ENCODE assay signal across 1 cellular context in genomic region chr1:228488107-228488817, GRCh38.
TF ChIP-seq lines count a peak whose summit lies in the region.

No MANE protein-coding gene starts in this region.

TF ChIP-seq in HepG2, 621 proteins besides CTCF, POLR2A, EP300 and RAD21 (continued from another document):
- TF ChIP-seq ZBTB43 (CRISPR knock-in tag; conservative IDR thresholded peaks at IDR 0.05) (no peak), ZNF101 (CRISPR knock-in tag; IDR thresholded peaks at IDR 0.05; ENCODE audit: borderline replicate concordance, low read depth) (no peak), THAP9 (CRISPR knock-in tag; IDR thresholded peaks at IDR 0.05; ENCODE audit: borderline replicate concordance) (peak; percentile 30; the same call in 1 of the 2 replicates), UBTF (CRISPR knock-in tag; IDR thresholded peaks at IDR 0.05) (peak; percentile 25; the same call in 1 of the 2 replicates), TOPORS (CRISPR knock-in tag; IDR thresholded peaks at IDR 0.05) (no peak), KLF15 (CRISPR knock-in tag; IDR thresholded peaks at IDR 0.05; ENCODE audit: borderline replicate concordance) (no peak), KDM2A (CRISPR knock-in tag; IDR thresholded peaks at IDR 0.05; ENCODE audit: borderline replicate concordance, low read depth) (no peak), ZIK1 (CRISPR knock-in tag; IDR thresholded peaks at IDR 0.05; ENCODE audit: borderline replicate concordance, low read depth) (no peak), KLF11 (CRISPR knock-in tag; IDR thresholded peaks at IDR 0.05) (no peak), ZNF30 (CRISPR knock-in tag; IDR thresholded peaks at IDR 0.05) (no peak), ZFP1 (CRISPR knock-in tag; IDR thresholded peaks at IDR 0.05) (no peak), ATF2 (CRISPR knock-in tag; IDR thresholded peaks at IDR 0.05) (no peak), ZNF180 (CRISPR knock-in tag; IDR thresholded peaks at IDR 0.05; ENCODE audit: borderline replicate concordance, low read depth) (no peak), ZUFSP (CRISPR knock-in tag; IDR thresholded peaks at IDR 0.05; ENCODE audit: borderline replicate concordance) (no peak), IKZF4 (CRISPR knock-in tag; IDR thresholded peaks at IDR 0.05; ENCODE audit: borderline replicate concordance, low read depth, not compliant biosample characterization) (no peak), ARID4A (CRISPR knock-in tag; IDR thresholded peaks at IDR 0.05; ENCODE audit: borderline replicate concordance) (peak; percentile 37; the same call in 1 of the 2 replicates), FOXA3 (CRISPR knock-in tag; IDR thresholded peaks at IDR 0.05) (no peak), POLR2AphosphoS5 (IDR thresholded peaks at IDR 0.05; ENCODE audit: low read depth, low read length) (0 out of 2 replicates have a peak, but pooled peaks have one; percentile 19), ZNF614 (CRISPR knock-in tag; IDR thresholded peaks at IDR 0.05; ENCODE audit: borderline replicate concordance) (no peak), ZBTB3 (CRISPR knock-in tag; IDR thresholded peaks at IDR 0.05; ENCODE audit: borderline replicate concordance, low read depth) (no peak), JUN (CRISPR knock-in tag; IDR thresholded peaks at IDR 0.05) (no peak), STAT5B (CRISPR knock-in tag; IDR thresholded peaks at IDR 0.05) (no peak), ZFP91 (CRISPR knock-in tag; IDR thresholded peaks at IDR 0.05; ENCODE audit: borderline replicate concordance) (no peak)
